11 cellular contexts compared by ENCODE assay signal in the genomic region with DNA sequence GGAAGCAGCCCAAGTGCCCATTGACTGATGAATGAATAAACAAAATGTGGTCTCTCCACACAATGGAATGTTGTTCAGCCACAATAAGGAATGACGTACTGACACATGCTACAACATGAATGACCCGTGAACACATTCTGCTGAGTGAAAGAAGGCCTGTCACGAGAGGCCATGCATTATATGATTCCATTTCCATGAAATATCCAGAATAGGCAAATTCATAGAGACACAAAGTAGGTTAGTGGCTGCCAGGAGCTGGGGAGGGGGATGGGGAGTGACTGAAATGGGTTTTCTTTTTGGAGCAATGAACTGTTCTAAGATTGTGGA. TPM values are rescaled to one million over a fixed set of nuclear protein-coding genes. Genes with fewer than 3 reads are reported as not detected.
DNase-seq lines count a peak whose midpoint lies in the region; ATAC-seq and TF ChIP-seq lines count a peak whose summit lies in the region.
"Had no signal": no experiment of that assay in that cellular context is flagged by ENCODE, and none has a peak within 500 bp of the region (broad histone marks: within the 10 kb centered on the region; RNA-seq: fewer than 3 reads in every experiment).

No MANE protein-coding gene starts in this region.

- no peak for DNase-seq in CD4-positive, alpha-beta memory T cell
- peak; percentile 81 to 86 for DNase-seq in NCI-H526 (lab: John Stamatoyannopoulos, UW)
- peak; percentile 98 for DNase-seq in epithelial cell of esophagus (ENCODE audit: low read depth)
- no peak for DNase-seq in neural crest cell (ENCODE audit: low read depth, low spot score)
- no peak for DNase-seq in NCI-H446 treated with DMSO at 0.1 percent for 48 hours (lab: John Stamatoyannopoulos, UW)
- no peak for DNase-seq in gastrocnemius medialis
- DNase-seq in HuH-7 (ENCODE audit: low spot score): no peak
- DNase-seq in NCI-H2196 treated with DMSO at 0.1 percent for 48 hours (lab: John Stamatoyannopoulos, UW; ENCODE audit: unreplicated experiment): no peak
- DNase-seq: left ventricle myocardium superior had no signal

- in situ Hi-C loops in gastrocnemius medialis (cut with MboI; ENCODE audit: low sequenced_read_pairs in 4 of 4): loop anchor here in 1 of 4 donors (5.0 kb wide), 1 partner anchor 69 kb away; no protein-coding TSS in a partner anchor

- H3K9me3 Mint-ChIP-seq in CD4-positive, alpha-beta memory T cell: no peaks in the 10 kb centered on the region
- H3K9me3 Mint-ChIP-seq in neural crest cell: no peaks in the 10 kb centered on the region

- no peak overlapping the region for H3K27ac ChIP-seq in CD4-positive, alpha-beta memory T cell (ENCODE audit: low read depth, low read length)
- no peak overlapping the region for H3K27ac ChIP-seq in gastrocnemius medialis
- H3K27ac ChIP-seq: BLaER1 treated with 17β-estradiol and CSF1 and Interleukin-3, amounts not matched to agents 10 nM and 100 nM; VCaP had no signal

- no peak for TF ChIP-seq POLR2A in gastrocnemius medialis (IDR thresholded peaks at IDR 0.05)

- ATAC-seq in gastrocnemius medialis: no peak
- ATAC-seq: left ventricle myocardium superior had no signal

- H3K27me3 Mint-ChIP-seq in CD4-positive, alpha-beta memory T cell: no peaks in the 10 kb centered on the region
- H3K27me3 Mint-ChIP-seq in neural crest cell (ENCODE audit: low read depth): no peaks in the 10 kb centered on the region

- H3K9me3 ChIP-seq in CD4-positive, alpha-beta memory T cell (ENCODE audit: control insufficient read depth in 1 of 2, low read length in 2 of 2): no peaks in the 10 kb centered on the region
- H3K9me3 ChIP-seq in gastrocnemius medialis: no peaks in the 10 kb centered on the region
- H3K9me3 ChIP-seq: BLaER1 treated with 17β-estradiol and CSF1 and Interleukin-3, amounts not matched to agents 10 nM and 100 nM had no signal

- no peaks in the 10 kb centered on the region for H3K27me3 ChIP-seq in CD4-positive, alpha-beta memory T cell (ENCODE audit: insufficient read depth, low read length)
- no peaks in the 10 kb centered on the region for H3K27me3 ChIP-seq in gastrocnemius medialis
- H3K27me3 ChIP-seq: BLaER1 treated with 17β-estradiol and CSF1 and Interleukin-3, amounts not matched to agents 10 nM and 100 nM had no signal

- no peak overlapping the region for H3K4me3 ChIP-seq in CD4-positive, alpha-beta memory T cell (ENCODE audit: low read length in 2 of 2)
- no peak overlapping the region for H3K4me3 ChIP-seq in epithelial cell of esophagus (ENCODE audit: low read length)
- H3K4me3 ChIP-seq in gastrocnemius medialis: no peak overlapping the region
- H3K4me3 ChIP-seq: BLaER1 treated with 17β-estradiol and CSF1 and Interleukin-3, amounts not matched to agents 10 nM and 100 nM had no signal

- POLR2A ChIA-PET in CD4-positive, alpha-beta memory T cell (lab: Charles Lee; ENCODE audit: partially characterized antibody): no interaction called here

- no peaks in the 10 kb centered on the region for H3K4me1 ChIP-seq in CD4-positive, alpha-beta memory T cell (ENCODE audit: insufficient read depth, low read length)
- peaks cover 0 to 6% of the 10 kb centered on the region in 2 donors for H3K4me1 ChIP-seq in gastrocnemius medialis

- H3K4me3 Mint-ChIP-seq in CD4-positive, alpha-beta memory T cell: no peak overlapping the region
- peak overlapping the region; percentile 31 for H3K4me3 Mint-ChIP-seq in neural crest cell

- intact Hi-C loops in CD4-positive, alpha-beta memory T cell (cut with micrococcal nuclease): no loop called here
- intact Hi-C loops in gastrocnemius medialis (cut with DNase I; ENCODE audit: low total_unique reads): no loop called here

- peak overlapping the region in 4 of 7 donors; percentile 4 to 42 (median 30) for H3K27ac Mint-ChIP-seq in CD4-positive, alpha-beta memory T cell
- peak overlapping the region; percentile 88 for H3K27ac Mint-ChIP-seq in neural crest cell (ENCODE audit: unreplicated experiment)

- TF ChIP-seq CTCF in epithelial cell of esophagus (IDR thresholded peaks at IDR 0.05; ENCODE audit: insufficient read depth, low read depth, low read length, missing control alignments): no peak
- TF ChIP-seq CTCF in neural crest cell (conservative IDR thresholded peaks at IDR 0.05): no peak
- TF ChIP-seq CTCF in gastrocnemius medialis (IDR thresholded peaks at IDR 0.05 in 4 of 5, conservative IDR thresholded peaks at IDR 0.05 in 1 of 5): no peak

- H3K36me3 ChIP-seq in CD4-positive, alpha-beta memory T cell (ENCODE audit: insufficient read depth, low read length): peaks cover 50% of the 10 kb centered on the region
- peaks cover 0 to 43% of the 10 kb centered on the region in 2 donors for H3K36me3 ChIP-seq in gastrocnemius medialis

- peaks cover 0 to 10% (median 5%) of the 10 kb centered on the region in 4 donors for H3K4me1 Mint-ChIP-seq in CD4-positive, alpha-beta memory T cell
- H3K4me1 Mint-ChIP-seq in neural crest cell: peaks cover 43% of the 10 kb centered on the region

- H3K36me3 Mint-ChIP-seq in CD4-positive, alpha-beta memory T cell: peaks cover 16 to 76% of the 10 kb centered on the region in 2 donors
- peaks cover 6% of the 10 kb centered on the region for H3K36me3 Mint-ChIP-seq in neural crest cell (ENCODE audit: low read depth)

- CTCF ChIA-PET in CD4-positive, alpha-beta memory T cell (lab: Charles Lee; ENCODE audit: partially characterized antibody): no interaction called here

RNA-seq across cellular contexts. Expression of a gene that starts 41.4 kb away (rescaled TPM):
- total RNA-seq in CD4-positive, alpha-beta memory T cell: 10 to 100 TPM; 33.4 to 34.2 TPM
- polyA plus RNA-seq in CD4-positive, alpha-beta memory T cell: 10 to 100 TPM in 1 of 2 donors, 1 to 10 TPM in 1; 3.8 to 20.1 TPM
- 41.3 and 41.5 TPM in 2 replicates for total RNA-seq in neural crest cell
- total RNA-seq in gastrocnemius medialis: 10 to 100 TPM; 21.5 to 54.6 (median 38.7) TPM

RNA-seq across cellular contexts. Expression of a gene that starts 53.3 kb away (rescaled TPM):
- total RNA-seq in CD4-positive, alpha-beta memory T cell: 1 to 10 TPM; 7.2 to 7.9 TPM
- 1 to 10 TPM; 6.3 to 7.5 TPM for polyA plus RNA-seq in CD4-positive, alpha-beta memory T cell
- 13.1 and 15.0 TPM in 2 replicates for total RNA-seq in neural crest cell
- 10 to 100 TPM in 1 of 4 donors, 1 to 10 TPM in 3; 6.8 to 11.4 (median 7.5) TPM for total RNA-seq in gastrocnemius medialis

Comparison
In these comparisons a context has a peak if more than half of its experiments do, and no peak if none do; other contexts are left out.
1. DNase-seq: peak in NCI-H526 (2 of 2) and epithelial cell of esophagus (single experiment); none in CD4-positive, alpha-beta memory T cell (0 of 5), neural crest cell (single experiment), NCI-H446 treated with DMSO at 0.1 percent for 48 hours (single experiment), gastrocnemius medialis (0 of 2), HuH-7 (single experiment) and NCI-H2196 treated with DMSO at 0.1 percent for 48 hours (single experiment).